17 cellular contexts compared by ENCODE assay signal in genomic region chr1:47818682-47819502, GRCh38.
DNase-seq lines count a peak whose midpoint lies in the region; ATAC-seq and TF ChIP-seq lines count a peak whose summit lies in the region.
"Had no signal": no experiment of that assay in that cellular context is flagged by ENCODE, and none has a peak within 500 bp of the region (broad histone marks: within the 10 kb centered on the region; RNA-seq: fewer than 3 reads in every experiment).

No MANE protein-coding gene starts in this region.

- H3K4me3 Mint-ChIP-seq in nephron, result no peak overlapping the region
- H3K4me3 Mint-ChIP-seq in activated CD8-positive, alpha-beta T cell treated with anti-CD3 and anti-CD28 coated beads for 36 hours, result no peak overlapping the region

- TF ChIP-seq CTCF in right atrium auricular region (IDR thresholded peaks at IDR 0.05) (no peak), nephron (IDR thresholded peaks at IDR 0.05; ENCODE audit: unreplicated experiment in 3 of 3) (no peak), tibial artery (IDR thresholded peaks at IDR 0.05) (no peak)
- no peak for TF ChIP-seq CTCF in activated CD8-positive, alpha-beta T cell treated with anti-CD3 and anti-CD28 coated beads for 36 hours (IDR thresholded peaks at IDR 0.05)

- no peaks in the 10 kb centered on the region for H3K9me3 Mint-ChIP-seq in nephron
- H3K9me3 Mint-ChIP-seq in activated CD8-positive, alpha-beta T cell treated with anti-CD3 and anti-CD28 coated beads for 36 hours, result no peaks in the 10 kb centered on the region

- H3K27me3 ChIP-seq in right atrium auricular region, result no peaks in the 10 kb centered on the region
- no peaks in the 10 kb centered on the region for H3K27me3 ChIP-seq in tibial artery

- peaks cover 23% of the 10 kb centered on the region for H3K27me3 Mint-ChIP-seq in nephron (ENCODE audit: low read depth)
- H3K27me3 Mint-ChIP-seq in activated CD8-positive, alpha-beta T cell treated with anti-CD3 and anti-CD28 coated beads for 36 hours, result no peaks in the 10 kb centered on the region

- H3K36me3 Mint-ChIP-seq in nephron (ENCODE audit: low read depth), result no peaks in the 10 kb centered on the region
- no peaks in the 10 kb centered on the region for H3K36me3 Mint-ChIP-seq in activated CD8-positive, alpha-beta T cell treated with anti-CD3 and anti-CD28 coated beads for 36 hours (ENCODE audit: low read depth)

- H3K27ac ChIP-seq in right atrium auricular region (peak overlapping the region; percentile 57 to 60), tibial artery (peak overlapping the region; percentile 55 to 77)
- H3K27ac ChIP-seq: GM23248 had no signal

- peaks cover 85% of the 10 kb centered on the region for H3K4me1 Mint-ChIP-seq in nephron
- H3K4me1 Mint-ChIP-seq in activated CD8-positive, alpha-beta T cell treated with anti-CD3 and anti-CD28 coated beads for 36 hours (ENCODE audit: low read depth), result no peaks in the 10 kb centered on the region

- peaks cover 0 to 52% of the 10 kb centered on the region in 2 donors for H3K4me1 ChIP-seq in right atrium auricular region
- peaks cover 0 to 97% (median 78%) of the 10 kb centered on the region in 4 donors for H3K4me1 ChIP-seq in tibial artery

- POLR2A ChIA-PET in activated CD8-positive, alpha-beta T cell treated with anti-CD3 and anti-CD28 coated beads for 36 hours (lab: Charles Lee), result no interaction called here

- H3K36me3 ChIP-seq in right atrium auricular region, result no peaks in the 10 kb centered on the region
- no peaks in the 10 kb centered on the region for H3K36me3 ChIP-seq in tibial artery

- CTCF ChIA-PET in activated CD8-positive, alpha-beta T cell treated with anti-CD3 and anti-CD28 coated beads for 36 hours (lab: Charles Lee), result no interaction called here

- intact Hi-C loops in Right ventricle myocardium superior (cut with DNase I) (no loop called here), tibial artery (cut with DNase I; ENCODE audit: low total_unique reads) (no loop called here), posterior vena cava (cut with DNase I) (no loop called here)
- intact Hi-C loops in activated CD8-positive, alpha-beta T cell treated with anti-CD3 and anti-CD28 coated beads for 36 hours (cut with micrococcal nuclease), result no loop called here

- peak overlapping the region; percentile 29 to 73 (median 62) for H3K27ac Mint-ChIP-seq in nephron
- H3K27ac Mint-ChIP-seq in activated CD8-positive, alpha-beta T cell treated with anti-CD3 and anti-CD28 coated beads for 36 hours, result no peak overlapping the region

- H3K9me3 ChIP-seq in right atrium auricular region, result no peaks in the 10 kb centered on the region
- H3K9me3 ChIP-seq in tibial artery, result no peaks in the 10 kb centered on the region

- in situ Hi-C loops in KBM-7 (cut with MboI; ENCODE audit: low pct_unique_long_range_greater_than_20kb, low sequenced_read_pairs), result no loop called here

- DNase-seq in right atrium auricular region (ENCODE audit: low spot score), result no peak
- DNase-seq in Right ventricle myocardium superior, result no peak
- peak; percentile 75 for DNase-seq in astrocyte of the hippocampus (ENCODE audit: low read depth, low spot score)
- DNase-seq in tibial artery, result peak; percentile 54 to 82
- no peak for DNase-seq in KBM-7
- DNase-seq in activated CD8-positive, alpha-beta T cell treated with anti-CD3 and anti-CD28 coated beads for 36 hours, result no peak
- no peak for DNase-seq in posterior vena cava (ENCODE audit: low spot score)
- DNase-seq: C1 segment of cervical spinal cord, DMS 273 treated with DMSO at 0.1 percent for 48 hours, GF-D8, GM23248, NCI-H1436, NCI-H2029, NCI-H2171, NCI-H82 had no signal

- no peak for ATAC-seq in Right ventricle myocardium superior (ENCODE audit: poor library complexity)
- ATAC-seq in activated CD8-positive, alpha-beta T cell treated with anti-CD3 and anti-CD28 coated beads for 36 hours, result no peak
- ATAC-seq: HCT116 had no signal

- no peak overlapping the region for H3K4me3 ChIP-seq in right atrium auricular region
- H3K4me3 ChIP-seq in tibial artery, result peak overlapping the region in 1 of 2 donors; percentile 21
- H3K4me3 ChIP-seq: GM23248 had no signal

Comparison
In these comparisons a context has a peak if more than half of its experiments do, and no peak if none do; other contexts are left out.
1. DNase-seq: peak in astrocyte of the hippocampus (single experiment) and tibial artery (2 of 2); none in right atrium auricular region (single experiment), Right ventricle myocardium superior (single experiment), KBM-7 (single experiment), activated CD8-positive, alpha-beta T cell treated with anti-CD3 and anti-CD28 coated beads for 36 hours (single experiment) and posterior vena cava (single experiment).